Comparison of ENCODE assay signal across 24 cellular contexts in the genomic region with DNA sequence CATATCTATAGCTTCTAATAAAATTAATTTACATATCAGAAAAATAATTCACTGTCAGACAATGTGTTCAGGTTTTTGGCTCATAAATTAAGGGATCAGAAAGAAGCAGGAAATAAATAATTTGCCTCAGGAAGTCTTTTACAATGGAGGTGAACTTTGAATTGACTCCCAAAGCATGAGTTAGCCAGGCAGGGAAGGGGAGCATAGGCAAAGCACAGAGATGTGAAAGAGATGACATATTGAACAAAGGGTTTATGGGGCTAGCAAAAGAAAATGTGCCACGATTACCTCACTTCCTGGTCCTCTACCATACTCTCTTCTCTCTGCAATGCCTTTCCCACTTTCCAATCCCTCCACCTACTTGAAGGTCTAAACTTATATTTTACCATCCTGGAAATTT. TPM values are rescaled to one million over a fixed set of nuclear protein-coding genes. Genes with fewer than 3 reads are reported as not detected.
"Had no signal": no experiment of that assay in that cellular context is flagged by ENCODE, and none has a peak within 500 bp of the region (broad histone marks: within the 10 kb centered on the region; RNA-seq: fewer than 3 reads in every experiment).

No MANE protein-coding gene starts in this region.

- H3K27ac ChIP-seq: adrenal gland, Peyer's patch, RWPE1, SJCRH30 had no signal

- H3K4me3 ChIP-seq: adrenal gland, Peyer's patch, SJCRH30 had no signal

- H3K36me3 Mint-ChIP-seq: activated naive CD8-positive, alpha-beta T cell treated with anti-CD3 and anti-CD28 coated beads, Interleukin-2, amount 10 ng/mL, durations not matched to agents 7 days and 5 days had no signal

- H3K4me2 ChIP-seq: SK-N-SH had no signal

- H3K9me3 ChIP-seq: adrenal gland, Peyer's patch, SJCRH30, SK-N-SH had no signal

- H3K9me3 Mint-ChIP-seq: activated CD8-positive, alpha-beta T cell treated with anti-CD3 and anti-CD28 coated beads for 36 hours; activated naive CD8-positive, alpha-beta T cell treated with anti-CD3 and anti-CD28 coated beads, Interleukin-2, amount 10 ng/mL, durations not matched to agents 7 days and 5 days; activated T-cell treated with anti-CD3 and anti-CD28 coated beads, Interleukin-2, amount 50 U/mL, for 72 hours had no signal

- ATAC-seq: activated CD4-positive, CD25-positive, alpha-beta regulatory T cell treated with anti-CD3 and anti-CD28 coated beads, Interleukin-2, amount 50 U/mL, for 24 hours; activated CD8-positive, alpha-beta T cell treated with anti-CD3 and anti-CD28 coated beads for 36 hours; activated T-cell treated with anti-CD3 and anti-CD28 coated beads, Interleukin-2, amount 50 U/mL, for 72 hours had no signal

- H3K27me3 ChIP-seq: adrenal gland, Peyer's patch, SJCRH30 had no signal

- H3K36me3 ChIP-seq: adrenal gland, Peyer's patch, SJCRH30 had no signal

- H3K9ac ChIP-seq: SK-N-SH had no signal

- H3K4me3 Mint-ChIP-seq: activated CD8-positive, alpha-beta T cell treated with anti-CD3 and anti-CD28 coated beads for 36 hours; activated naive CD8-positive, alpha-beta T cell treated with anti-CD3 and anti-CD28 coated beads, Interleukin-2, amount 10 ng/mL, durations not matched to agents 7 days and 5 days; activated T-cell treated with anti-CD3 and anti-CD28 coated beads, Interleukin-2, amount 50 U/mL, for 72 hours had no signal

- H3K9me2 ChIP-seq: SK-N-SH had no signal

- DNase-seq: activated CD4-positive, alpha-beta T cell treated with anti-CD3 and anti-CD28 coated beads for 4 hours; activated CD8-positive, alpha-beta memory T cell treated with anti-CD3 and anti-CD28 coated beads, Interleukin-2, amount 50 U/mL, for 4 hours; activated CD8-positive, alpha-beta T cell treated with anti-CD3 and anti-CD28 coated beads for 36 hours; activated naive CD4-positive, alpha-beta T cell treated with anti-CD3 and anti-CD28 coated beads, Interleukin-2, amount 50 U/mL, for 16 hours; activated naive CD8-positive, alpha-beta T cell treated with anti-CD3 and anti-CD28 coated beads, Interleukin-2, amount 10 ng/mL, durations not matched to agents 7 days and 5 days; activated T-cell treated with anti-CD3 and anti-CD28 coated beads, Interleukin-2, amount 50 U/mL, for 72 hours; adrenal gland; anterior cingulate cortex; NCI-H1105 treated with DMSO at 0.1 percent for 48 hours; NCI-H1436 treated with DMSO at 0.1 percent for 48 hours; NCI-H187; NCI-H2081; NCI-H510A treated with DMSO at 0.1 percent for 48 hours; NCI-H69; NK-92 treated with Interleukin-12 subunit alpha and Interleukin-12 subunit beta, amount 100 ng/mL, for 24 hours; Peyer's patch; Right ventricle myocardium superior; SJCRH30; SK-N-SH; SW 1271 had no signal

- H3K27ac Mint-ChIP-seq: activated CD8-positive, alpha-beta T cell treated with anti-CD3 and anti-CD28 coated beads for 36 hours; activated naive CD8-positive, alpha-beta T cell treated with anti-CD3 and anti-CD28 coated beads, Interleukin-2, amount 10 ng/mL, durations not matched to agents 7 days and 5 days; activated T-cell treated with anti-CD3 and anti-CD28 coated beads, Interleukin-2, amount 50 U/mL, for 72 hours had no signal

- H3K4me1 ChIP-seq: SJCRH30 had no signal

RNA-seq across cellular contexts. Expression of a gene that starts 18.2 kb away (rescaled TPM):
- total RNA-seq: activated CD8-positive, alpha-beta T cell treated with anti-CD3 and anti-CD28 coated beads for 36 hours; activated naive CD8-positive, alpha-beta T cell treated with anti-CD3 and anti-CD28 coated beads, Interleukin-2, amount 10 ng/mL, durations not matched to agents 7 days and 5 days; activated T-cell treated with anti-CD3 and anti-CD28 coated beads, Interleukin-2, amount 50 U/mL, for 72 hours; adrenal gland; cardiac septum; Peyer's patch; Right ventricle myocardium superior; SJCRH30; T-helper 1 cell treated with Interleukin-12 subunit alpha and Interleukin-12 subunit beta and Interleukin-4 antibody, amounts not matched to agents 30 ng/mL and 1 ng/mL, for 36 hours had no signal
- polyA plus RNA-seq: adrenal gland, SK-N-SH had no signal

RNA-seq across cellular contexts. Expression of a gene that starts 59.9 kb away (rescaled TPM):
- total RNA-seq: SJCRH30 had no signal
